In genomic region chr1:67889940-67890567, GRCh38 we compare ENCODE assay signal across 8 cellular contexts. TPM values are rescaled to one million over a fixed set of nuclear protein-coding genes. Genes with fewer than 3 reads are reported as not detected.
A peak's percentile ranks its signal among the peaks of the same experiment; 100 is the strongest.
DNase-seq lines count a peak whose midpoint lies in the region; ATAC-seq and FAIRE-seq lines count a peak whose summit lies in the region.

No MANE protein-coding gene starts in this region.

- no peak overlapping the region for H3K4me3 ChIP-seq in SJCRH30

- ATAC-seq in GM21786 (IDR thresholded peaks at IDR 0.05; ENCODE audit: unreplicated experiment), result no peak

- H3K4me1 ChIP-seq in SJCRH30, result peaks cover 30% of the 10 kb centered on the region

- peak overlapping the region; percentile 81 for H3K27ac ChIP-seq in SJCRH30

- FAIRE-seq in urothelium cell line (lab: Jason Lieb, UNC), result no peak

- DNase-seq in stimulated activated CD4-positive, alpha-beta T cell treated with anti-CD3 and anti-CD28 coated beads, Interleukin-15, amount 100 ng/mL, for 24 hours, result peak; percentile 28
- DNase-seq in stimulated activated CD4-positive, alpha-beta T cell treated with anti-CD3 and anti-CD28 coated beads, Interleukin-2, amount 100 ng/mL, for 24 hours, result no peak
- DNase-seq in SJCRH30 (peak; percentile 66 to 81), fibroblast of the conjunctiva (ENCODE audit: low read depth) (peak; percentile 53), urothelium cell line (ENCODE audit: low spot score) (peak; percentile 85), NCI-H2171 (lab: John Stamatoyannopoulos, UW) (no peak)
- DNase-seq in activated naive CD4-positive, alpha-beta T cell (lab: John Stamatoyannopoulos, UW), result no peak

- H3K36me3 ChIP-seq in SJCRH30, result no peaks in the 10 kb centered on the region

- H3K27me3 ChIP-seq in SJCRH30, result no peaks in the 10 kb centered on the region

- no peaks in the 10 kb centered on the region for H3K9me3 ChIP-seq in SJCRH30 (replicated peaks)

RNA-seq across cellular contexts. Expression of gene GNG12, which starts 56.8 kb away (rescaled TPM):
- total RNA-seq in SJCRH30 (2014; rRNA removed; shearing (Covaris generic)), result 103 and 110 TPM in 2 replicates

Comparison
In these comparisons a context has a peak if more than half of its experiments do, and no peak if none do; other contexts are left out.
1. DNase-seq: peak in stimulated activated CD4-positive, alpha-beta T cell treated with anti-CD3 and anti-CD28 coated beads, Interleukin-15, amount 100 ng/mL, for 24 hours (single experiment), SJCRH30 (2 of 2), fibroblast of the conjunctiva (single experiment) and urothelium cell line (single experiment); none in stimulated activated CD4-positive, alpha-beta T cell treated with anti-CD3 and anti-CD28 coated beads, Interleukin-2, amount 100 ng/mL, for 24 hours (0 of 2), NCI-H2171 (single experiment) and activated naive CD4-positive, alpha-beta T cell (0 of 4).